14 cellular contexts compared by ENCODE assay signal in the genomic region with DNA sequence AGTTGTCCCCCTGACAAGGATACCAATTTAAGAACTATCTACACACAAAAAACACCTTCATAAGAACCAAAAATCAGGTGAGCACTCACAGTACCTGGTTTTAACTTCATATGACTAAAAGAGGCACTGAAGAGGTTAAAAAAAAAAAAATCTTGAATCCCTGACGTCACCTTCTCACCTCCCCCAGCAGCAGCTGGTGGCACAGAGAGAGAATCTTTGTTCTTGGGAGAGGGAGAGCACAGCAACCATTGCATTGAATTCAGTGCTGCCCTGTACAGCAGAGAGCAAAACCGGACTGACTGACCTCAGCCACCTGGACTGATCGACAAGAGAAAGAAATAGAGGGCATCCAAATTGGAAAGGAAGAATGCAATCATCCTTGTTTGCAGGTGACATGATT.
DNase-seq lines count a peak whose midpoint lies in the region; ATAC-seq and TF ChIP-seq lines count a peak whose summit lies in the region.
"Had no signal": no experiment of that assay in that cellular context is flagged by ENCODE, and none has a peak within 500 bp of the region (broad histone marks: within the 10 kb centered on the region; RNA-seq: fewer than 3 reads in every experiment).

No MANE protein-coding gene starts in this region.

- no peaks in the 10 kb centered on the region for H3K4me1 Mint-ChIP-seq in endothelial cell (ENCODE audit: unreplicated experiment)
- H3K4me1 Mint-ChIP-seq: activated naive CD4-positive, alpha-beta T cell treated with anti-CD3 and anti-CD28 coated beads, Interleukin-2, amount 50 U/mL, for 24 hours had no signal

- intact Hi-C loops in dorsolateral prefrontal cortex (cut with DNase I): no loop called here

- no peaks in the 10 kb centered on the region for H3K27me3 Mint-ChIP-seq in endothelial cell (ENCODE audit: unreplicated experiment)
- H3K27me3 Mint-ChIP-seq: activated naive CD4-positive, alpha-beta T cell treated with anti-CD3 and anti-CD28 coated beads, Interleukin-2, amount 50 U/mL, for 24 hours had no signal

- no peak overlapping the region for H3K4me3 Mint-ChIP-seq in endothelial cell (ENCODE audit: unreplicated experiment)
- H3K4me3 Mint-ChIP-seq: activated naive CD4-positive, alpha-beta T cell treated with anti-CD3 and anti-CD28 coated beads, Interleukin-2, amount 50 U/mL, for 24 hours; activated T-cell treated with anti-CD3 and anti-CD28 coated beads, Interleukin-2, amount 50 U/mL, for 72 hours had no signal

- peaks cover 0 to 2% (median 0%) of the 10 kb centered on the region in 45 donors for H3K27me3 ChIP-seq in dorsolateral prefrontal cortex
- H3K27me3 ChIP-seq: ascending aorta had no signal

- TF ChIP-seq CTCF in endothelial cell (IDR thresholded peaks at IDR 0.05; ENCODE audit: unreplicated experiment) (no peak), dorsolateral prefrontal cortex (IDR thresholded peaks at IDR 0.05 in 54 of 56, conservative IDR thresholded peaks at IDR 0.05 in 2 of 56; ENCODE audit: low read depth in 1 of 56, partially characterized antibody in 56 of 56) (no peak)

- peak overlapping the region; percentile 22 for H3K27ac Mint-ChIP-seq in endothelial cell (ENCODE audit: unreplicated experiment)
- H3K27ac Mint-ChIP-seq: activated naive CD4-positive, alpha-beta T cell treated with anti-CD3 and anti-CD28 coated beads, Interleukin-2, amount 50 U/mL, for 24 hours; activated T-cell treated with anti-CD3 and anti-CD28 coated beads, Interleukin-2, amount 50 U/mL, for 72 hours had no signal

- no peak overlapping the region for H3K4me3 ChIP-seq in dorsolateral prefrontal cortex
- H3K4me3 ChIP-seq: ascending aorta had no signal

- no peak overlapping the region for H3K27ac ChIP-seq in dorsolateral prefrontal cortex
- H3K27ac ChIP-seq: ascending aorta had no signal

- no peaks in the 10 kb centered on the region for H3K36me3 Mint-ChIP-seq in endothelial cell (ENCODE audit: low read depth, unreplicated experiment)
- H3K36me3 Mint-ChIP-seq: activated naive CD4-positive, alpha-beta T cell treated with anti-CD3 and anti-CD28 coated beads, Interleukin-2, amount 50 U/mL, for 24 hours had no signal

- ATAC-seq in HG03097 (IDR thresholded peaks at IDR 0.05; ENCODE audit: low FRiP score, unreplicated experiment): no peak
- ATAC-seq: activated T-cell treated with anti-CD3 and anti-CD28 coated beads, Interleukin-2, amount 50 U/mL, for 72 hours had no signal

- peak; percentile 7 for DNase-seq in NCI-H2227 (lab: John Stamatoyannopoulos, UW; ENCODE audit: unreplicated experiment)
- no peak for DNase-seq in NCI-H2227 treated with DMSO at 0.1 percent for 48 hours (lab: John Stamatoyannopoulos, UW)
- DNase-seq in NCI-H345 treated with DMSO at 0.1 percent for 48 hours (lab: John Stamatoyannopoulos, UW; ENCODE audit: unreplicated experiment): peak; percentile 12
- no peak for DNase-seq in endothelial cell (ENCODE audit: low spot score)
- peak; percentile 39 for DNase-seq in pons (ENCODE audit: low spot score)
- no peak for DNase-seq in dorsolateral prefrontal cortex
- no peak for DNase-seq in GOT3 (lab: John Stamatoyannopoulos, UW)
- DNase-seq: activated T-cell treated with anti-CD3 and anti-CD28 coated beads, Interleukin-2, amount 50 U/mL, for 72 hours; effector memory CD4-positive, alpha-beta T cell; occipital lobe; Right ventricle myocardium superior had no signal

- H3K9me3 Mint-ChIP-seq in endothelial cell (ENCODE audit: unreplicated experiment): no peaks in the 10 kb centered on the region
- H3K9me3 Mint-ChIP-seq: activated naive CD4-positive, alpha-beta T cell treated with anti-CD3 and anti-CD28 coated beads, Interleukin-2, amount 50 U/mL, for 24 hours; activated T-cell treated with anti-CD3 and anti-CD28 coated beads, Interleukin-2, amount 50 U/mL, for 72 hours had no signal

Comparison
In these comparisons a context has a peak if more than half of its experiments do, and no peak if none do; other contexts are left out.
1. DNase-seq: peak in NCI-H2227 (single experiment), NCI-H345 treated with DMSO at 0.1 percent for 48 hours (single experiment) and pons (single experiment); none in NCI-H2227 treated with DMSO at 0.1 percent for 48 hours (single experiment), endothelial cell (single experiment), dorsolateral prefrontal cortex (0 of 10) and GOT3 (single experiment).